In the genomic region with DNA sequence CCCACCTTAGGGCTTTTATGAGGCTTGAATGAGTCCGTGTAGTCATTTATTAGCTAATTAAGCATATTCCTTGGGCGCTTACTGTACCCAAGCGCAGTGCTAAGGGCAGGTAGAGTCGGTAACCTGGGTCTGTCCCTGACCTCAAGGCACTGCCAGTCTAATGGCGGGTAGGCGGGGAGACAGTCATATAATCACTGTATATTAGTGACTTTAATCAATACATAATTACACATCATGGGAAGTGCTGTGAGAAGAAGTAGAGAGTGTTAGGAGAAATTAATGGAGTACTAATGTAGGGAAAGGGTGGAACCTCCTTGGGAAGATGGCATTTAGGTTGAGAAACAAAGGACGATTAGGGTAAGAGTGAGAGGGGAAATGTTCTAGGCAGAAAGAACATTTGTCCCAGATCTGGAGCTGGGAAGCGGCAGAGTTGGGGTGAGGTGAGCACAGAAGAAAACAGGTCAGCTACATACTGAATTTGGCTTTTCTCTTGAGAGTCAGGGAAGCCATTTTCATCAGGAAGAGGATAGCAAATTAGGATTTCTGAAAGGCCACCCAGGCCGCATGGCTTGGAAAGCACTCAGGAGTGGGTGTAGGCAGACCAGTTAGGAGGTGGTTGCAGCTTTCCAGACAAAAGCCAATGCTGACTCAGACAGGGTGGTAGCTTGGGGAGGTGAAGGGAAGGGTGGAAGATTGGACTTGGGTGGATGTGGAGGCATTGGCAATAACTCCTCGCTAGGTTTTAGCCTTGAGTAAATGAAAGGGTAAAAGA, we compare ENCODE assay signal across 8 cellular contexts. TPM values are rescaled to one million over a fixed set of nuclear protein-coding genes. Genes with fewer than 3 reads are reported as not detected.
DNase-seq lines count a peak whose midpoint lies in the region; ATAC-seq and TF ChIP-seq lines count a peak whose summit lies in the region.

No MANE protein-coding gene starts in this region.

- peaks cover 2% of the 10 kb centered on the region for H3K36me3 ChIP-seq in SJCRH30
- H3K36me3 ChIP-seq in esophagus muscularis mucosa, result no peaks in the 10 kb centered on the region
- H3K36me3 ChIP-seq in rectal smooth muscle tissue (ENCODE audit: control insufficient read depth, insufficient read depth, low read length), result no peaks in the 10 kb centered on the region

- TF ChIP-seq CTCF in esophagus muscularis mucosa (IDR thresholded peaks at IDR 0.05), result no peak

- TF ChIP-seq POLR2A in esophagus muscularis mucosa (IDR thresholded peaks at IDR 0.05; ENCODE audit: low read depth) (no peak), erythroblast (IDR thresholded peaks at IDR 0.05; ENCODE audit: low read length) (no peak)

- peak overlapping the region; percentile 99 for H3K4me3 ChIP-seq in SJCRH30
- peak overlapping the region; percentile 85 to 100 (median 94) for H3K4me3 ChIP-seq in esophagus muscularis mucosa
- H3K4me3 ChIP-seq in rectal smooth muscle tissue (ENCODE audit: low read length), result peak overlapping the region; percentile 91

- peak overlapping the region; percentile 99 for H3K27ac ChIP-seq in SJCRH30
- peak overlapping the region; percentile 93 to 97 (median 94) for H3K27ac ChIP-seq in esophagus muscularis mucosa (replicated peaks in 1 of 4)
- peak overlapping the region; percentile 99 for H3K27ac ChIP-seq in rectal smooth muscle tissue (ENCODE audit: low read depth, low read length)

- DNase-seq in SJCRH30 (no peak), esophagus muscularis mucosa (ENCODE audit: extremely low spot score) (no peak), NCI-H510A (lab: John Stamatoyannopoulos, UW) (no peak), 8988T (no peak), erythroblast (lab: John Stamatoyannopoulos, UW) (no peak), KBM-7 (no peak)

- H3K9me3 ChIP-seq in SJCRH30 (replicated peaks) (no peaks in the 10 kb centered on the region), esophagus muscularis mucosa (no peaks in the 10 kb centered on the region)

- H3K4me1 ChIP-seq in SJCRH30 (peaks cover 21% of the 10 kb centered on the region), esophagus muscularis mucosa (peaks cover 35 to 46% (median 36%) of the 10 kb centered on the region in 4 donors), rectal smooth muscle tissue (ENCODE audit: control insufficient read depth, insufficient read depth, low read length) (peaks cover 23% of the 10 kb centered on the region)

- intact Hi-C loops in esophagus muscularis mucosa (cut with DNase I), result no loop called here

- peak overlapping the region; percentile 72 for H3K9ac ChIP-seq in rectal smooth muscle tissue (ENCODE audit: low read length)

- peak; percentile 6 for ATAC-seq in GM18517 (IDR thresholded peaks at IDR 0.05; ENCODE audit: unreplicated experiment)

- no peak for TF ChIP-seq EP300 in esophagus muscularis mucosa (IDR thresholded peaks at IDR 0.05)

- in situ Hi-C loops in KBM-7 (cut with MboI; ENCODE audit: low pct_unique_long_range_greater_than_20kb, low sequenced_read_pairs), result loop anchor here (10.0 kb wide), 1 partner anchor 124 kb away; no protein-coding TSS in a partner anchor

- WGBS in esophagus muscularis mucosa, result 48% methylated on average over 10 of the region's 10 CpGs

- H3K27me3 ChIP-seq in SJCRH30 (no peaks in the 10 kb centered on the region), esophagus muscularis mucosa (no peaks in the 10 kb centered on the region), rectal smooth muscle tissue (ENCODE audit: control insufficient read depth, insufficient read depth, low read length) (no peaks in the 10 kb centered on the region)

RNA-seq across cellular contexts. Expression of gene BLCAP, which starts 1.0 kb away (rescaled TPM):
- 172 and 191 TPM in 2 replicates for total RNA-seq in SJCRH30 (2014; rRNA removed; shearing (Covaris generic))
- total RNA-seq in esophagus muscularis mucosa, result 10 to 100 TPM; 41.9 to 59.6 (median 50.9) TPM

RNA-seq across cellular contexts. Expression of gene NNAT, which starts 7.6 kb away (rescaled TPM):
- not detected in 2 replicates for total RNA-seq in SJCRH30 (2014; rRNA removed; shearing (Covaris generic))
- 10 to 100 TPM in 1 of 4 donors, 1 to 10 TPM in 3; 2.6 to 14.1 (median 9.1) TPM for total RNA-seq in esophagus muscularis mucosa
